In the genomic region with DNA sequence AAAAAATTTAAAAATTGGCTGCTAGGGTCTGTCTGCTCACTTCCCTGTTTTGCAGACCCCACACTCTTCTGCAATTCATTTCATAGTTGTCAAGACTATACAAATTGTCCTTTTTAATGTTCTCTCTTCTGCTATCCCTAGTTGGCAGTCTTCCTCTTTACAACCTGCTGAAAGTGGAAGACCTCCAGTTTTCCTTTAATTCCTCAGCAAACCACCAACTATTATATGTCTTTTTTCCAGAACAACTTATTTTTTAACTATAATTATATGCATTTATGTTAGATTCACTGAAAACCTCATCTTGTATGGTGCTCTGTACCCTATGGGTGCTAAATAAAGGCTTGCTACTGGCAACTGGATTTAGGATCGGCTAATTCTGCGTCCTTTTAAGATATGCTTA, we compare ENCODE assay signal across 9 cellular contexts. TPM values are rescaled to one million over a fixed set of nuclear protein-coding genes. Genes with fewer than 3 reads are reported as not detected.
A peak's percentile ranks its signal among the peaks of the same experiment; 100 is the strongest.
DNase-seq lines count a peak whose midpoint lies in the region; ATAC-seq and TF ChIP-seq lines count a peak whose summit lies in the region.
"Had no signal": no experiment of that assay in that cellular context is flagged by ENCODE, and none has a peak within 500 bp of the region (broad histone marks: within the 10 kb centered on the region; RNA-seq: fewer than 3 reads in every experiment).

No MANE protein-coding gene starts in this region.

- H3K9me3 Mint-ChIP-seq in activated CD8-positive, alpha-beta T cell treated with anti-CD3 and anti-CD28 coated beads for 36 hours = no peaks in the 10 kb centered on the region

- H3K4me3 ChIP-seq in heart left ventricle (peak overlapping the region; percentile 56 to 86 (median 70)), liver (ENCODE audit: low read depth in 1 of 3, low read length in 3 of 3) (peak overlapping the region in 2 of 3 donors; percentile 66 to 86), uterus (peak overlapping the region; percentile 47 to 49)

- TF ChIP-seq CTCF in heart left ventricle (IDR thresholded peaks at IDR 0.05) (peak in 1 of 12 donors; percentile 9), liver (IDR thresholded peaks at IDR 0.05; ENCODE audit: low read depth, low read length, missing input control) (no peak), uterus (IDR thresholded peaks at IDR 0.05) (no peak)
- TF ChIP-seq CTCF in activated CD8-positive, alpha-beta T cell treated with anti-CD3 and anti-CD28 coated beads for 36 hours (IDR thresholded peaks at IDR 0.05) = no peak

- no peak for TF ChIP-seq POLR2A in heart left ventricle (IDR thresholded peaks at IDR 0.05)
- TF ChIP-seq POLR2A in uterus (IDR thresholded peaks at IDR 0.05) = no peak

- POLR2A ChIA-PET in activated CD8-positive, alpha-beta T cell treated with anti-CD3 and anti-CD28 coated beads for 36 hours (lab: Charles Lee) = interaction anchor here (1.7 to 4.1 kb wide), 2 partner anchors 13 to 50 kb away, joined by 5 to 23 read pairs; a partner anchor contains a TSS

- peaks cover 0 to 33% (median 8%) of the 10 kb centered on the region in 12 donors for H3K4me1 ChIP-seq in heart left ventricle
- H3K4me1 ChIP-seq in liver (ENCODE audit: control insufficient read depth in 4 of 4, insufficient read depth in 4 of 4, low read length in 3 of 4) = peaks cover 0 to 5% (median 2%) of the 10 kb centered on the region in 4 donors
- H3K4me1 ChIP-seq in uterus = no peaks in the 10 kb centered on the region

- H3K27me3 Mint-ChIP-seq in activated CD8-positive, alpha-beta T cell treated with anti-CD3 and anti-CD28 coated beads for 36 hours = no peaks in the 10 kb centered on the region

- H3K27ac ChIP-seq in heart left ventricle (peak overlapping the region in 11 of 12 donors; percentile 89 to 99 (median 95)), liver (ENCODE audit: low read depth in 1 of 2, low read length in 2 of 2) (peak overlapping the region in 1 of 2 donors; percentile 91), uterus (peak overlapping the region; percentile 94)
- H3K27ac ChIP-seq: VCaP had no signal

- no peaks in the 10 kb centered on the region for H3K27me3 ChIP-seq in heart left ventricle
- H3K27me3 ChIP-seq in liver (ENCODE audit: control insufficient read depth in 4 of 4, insufficient read depth in 4 of 4, low read length in 3 of 4) = no peaks in the 10 kb centered on the region
- no peaks in the 10 kb centered on the region for H3K27me3 ChIP-seq in uterus

- peaks cover 38% of the 10 kb centered on the region for H3K4me1 Mint-ChIP-seq in activated CD8-positive, alpha-beta T cell treated with anti-CD3 and anti-CD28 coated beads for 36 hours (ENCODE audit: low read depth)

- no peaks in the 10 kb centered on the region for H3K9me3 ChIP-seq in heart left ventricle
- no peaks in the 10 kb centered on the region for H3K9me3 ChIP-seq in liver (ENCODE audit: control insufficient read depth in 4 of 4, low read length in 3 of 4)
- H3K9me3 ChIP-seq in uterus = no peaks in the 10 kb centered on the region

- 33 to 42% (median 39%) methylated on average over 2 of the region's 2 CpGs for WGBS in heart left ventricle, 4 donors
- 67% methylated on average over 2 of the region's 2 CpGs for WGBS in liver

- peaks cover 34% of the 10 kb centered on the region for H3K36me3 Mint-ChIP-seq in activated CD8-positive, alpha-beta T cell treated with anti-CD3 and anti-CD28 coated beads for 36 hours (ENCODE audit: low read depth)

- peak overlapping the region; percentile 92 for H3K4me3 Mint-ChIP-seq in activated CD8-positive, alpha-beta T cell treated with anti-CD3 and anti-CD28 coated beads for 36 hours

- peak overlapping the region; percentile 69 to 76 for H3K9ac ChIP-seq in liver (ENCODE audit: low read depth in 1 of 2, low read length in 2 of 2)

- DNase-seq in heart left ventricle = no peak
- no peak for DNase-seq in Right ventricle myocardium inferior (ENCODE audit: missing footprints)
- no peak for DNase-seq in activated CD8-positive, alpha-beta T cell treated with anti-CD3 and anti-CD28 coated beads for 36 hours
- DNase-seq in uterus = no peak
- no peak for DNase-seq in mucosa of gallbladder (ENCODE audit: low spot score)

- no peak for TF ChIP-seq RAD21 in liver (IDR thresholded peaks at IDR 0.05)

- intact Hi-C loops in heart left ventricle (cut with DNase I) (loop anchor here in 8 of 10 donors (2.0 to 10.0 kb wide), 8 partner anchors 47 to 192 kb away; a partner anchor contains a TSS), Right ventricle myocardium inferior (cut with DNase I) (no loop called here), uterus (cut with DNase I; ENCODE audit: low total_unique reads) (no loop called here)
- intact Hi-C loops in activated CD8-positive, alpha-beta T cell treated with anti-CD3 and anti-CD28 coated beads for 36 hours (cut with micrococcal nuclease) = loop anchor here (10.0 kb wide), 1 partner anchor 110 kb away; no protein-coding TSS in a partner anchor

- H3K36me3 ChIP-seq in heart left ventricle = peaks cover 0 to 24% (median 10%) of the 10 kb centered on the region in 9 donors
- H3K36me3 ChIP-seq in liver (ENCODE audit: control insufficient read depth in 4 of 4, insufficient read depth in 3 of 4, low read depth in 1 of 4, low read length in 3 of 4) = peaks cover 0 to 2% (median under 1%) of the 10 kb centered on the region in 4 donors
- H3K36me3 ChIP-seq in uterus = no peaks in the 10 kb centered on the region

- ATAC-seq in heart left ventricle (no peak), Right ventricle myocardium inferior (no peak), HG02588 (IDR thresholded peaks at IDR 0.05; ENCODE audit: unreplicated experiment) (no peak), GM19023 (IDR thresholded peaks at IDR 0.05; ENCODE audit: unreplicated experiment) (no peak)
- ATAC-seq in activated CD8-positive, alpha-beta T cell treated with anti-CD3 and anti-CD28 coated beads for 36 hours = no peak

- H3K27ac Mint-ChIP-seq in activated CD8-positive, alpha-beta T cell treated with anti-CD3 and anti-CD28 coated beads for 36 hours = peak overlapping the region; percentile 98

- CTCF ChIA-PET in activated CD8-positive, alpha-beta T cell treated with anti-CD3 and anti-CD28 coated beads for 36 hours (lab: Charles Lee) = interaction anchor here (1.4 to 2.3 kb wide), 3 partner anchors 9 to 50 kb away, joined by 3 to 6 read pairs (median 5); a partner anchor contains a TSS

TF ChIP-seq in liver, 16 proteins besides CTCF, POLR2A, EP300 and RAD21:
- TF ChIP-seq, protein P1, sequence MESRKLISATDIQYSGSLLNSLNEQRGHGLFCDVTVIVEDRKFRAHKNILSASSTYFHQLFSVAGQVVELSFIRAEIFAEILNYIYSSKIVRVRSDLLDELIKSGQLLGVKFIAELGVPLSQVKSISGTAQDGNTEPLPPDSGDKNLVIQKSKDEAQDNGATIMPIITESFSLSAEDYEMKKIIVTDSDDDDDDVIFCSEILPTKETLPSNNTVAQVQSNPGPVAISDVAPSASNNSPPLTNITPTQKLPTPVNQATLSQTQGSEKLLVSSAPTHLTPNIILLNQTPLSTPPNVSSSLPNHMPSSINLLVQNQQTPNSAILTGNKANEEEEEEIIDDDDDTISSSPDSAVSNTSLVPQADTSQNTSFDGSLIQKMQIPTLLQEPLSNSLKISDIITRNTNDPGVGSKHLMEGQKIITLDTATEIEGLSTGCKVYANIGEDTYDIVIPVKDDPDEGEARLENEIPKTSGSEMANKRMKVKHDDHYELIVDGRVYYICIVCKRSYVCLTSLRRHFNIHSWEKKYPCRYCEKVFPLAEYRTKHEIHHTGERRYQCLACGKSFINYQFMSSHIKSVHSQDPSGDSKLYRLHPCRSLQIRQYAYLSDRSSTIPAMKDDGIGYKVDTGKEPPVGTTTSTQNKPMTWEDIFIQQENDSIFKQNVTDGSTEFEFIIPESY (IDR thresholded peaks at IDR 0.05) = no peak
- TF ChIP-seq TAF1 (conservative IDR thresholded peaks at IDR 0.05) (no peak), SP1 (IDR thresholded peaks at IDR 0.05) (no peak), GABPA (IDR thresholded peaks at IDR 0.05 in 1 of 2, conservative IDR thresholded peaks at IDR 0.05 in 1 of 2) (no peak)
TF ChIP-seq in liver: peak in this region for 0.

RNA-seq across cellular contexts. Expression of a gene that starts 1.1 kb away (rescaled TPM):
- 10 to 100 TPM; 13.7 to 48.5 (median 16.5) TPM for total RNA-seq in heart left ventricle
- polyA plus RNA-seq in heart left ventricle = 10 to 100 TPM; 17.4 to 28.0 TPM
- total RNA-seq in Right ventricle myocardium inferior = 20.0 TPM
- 10 to 100 TPM; 59.3 to 62.6 TPM for total RNA-seq in activated CD8-positive, alpha-beta T cell treated with anti-CD3 and anti-CD28 coated beads for 36 hours
- total RNA-seq in liver = 10 to 100 TPM in 1 of 2 donors, 1 to 10 TPM in 1; 8.6 to 14.2 TPM
- polyA plus RNA-seq in liver = 10 to 100 TPM in 1 of 2 donors, 1 to 10 TPM in 1; 8.8 to 16.1 TPM
- total RNA-seq in uterus = 10 to 100 TPM; 26.2 to 70.9 (median 27.2) TPM
- 36.7 TPM for total RNA-seq in mucosa of gallbladder

RNA-seq across cellular contexts. Expression of a gene that starts 50.6 kb away (rescaled TPM):
- total RNA-seq in heart left ventricle (10 to 100 TPM in 7 of 9 donors, 1 to 10 TPM in 2; 7.9 to 19.8 (median 13.5) TPM), Right ventricle myocardium inferior (13.1 TPM), liver (1 to 10 TPM; 6.2 TPM), uterus (10 to 100 TPM in 3 of 4 donors, 1 to 10 TPM in 1; 9.5 to 24.1 (median 19.0) TPM), mucosa of gallbladder (9.8 TPM)
- polyA plus RNA-seq in heart left ventricle (1 to 10 TPM; 3.7 to 7.3 TPM), liver (1 to 10 TPM; 1.9 to 3.5 TPM)
- total RNA-seq in activated CD8-positive, alpha-beta T cell treated with anti-CD3 and anti-CD28 coated beads for 36 hours = 10 to 100 TPM; 11.3 to 11.5 TPM

RNA-seq across cellular contexts. Expression of a gene that starts 50.8 kb away (rescaled TPM):
- total RNA-seq in heart left ventricle (10 to 100 TPM; 10.2 to 27.4 (median 19.0) TPM), Right ventricle myocardium inferior (22.1 TPM), liver (1 to 10 TPM; 2.3 to 5.1 TPM), uterus (10 to 100 TPM; 12.0 to 24.7 (median 18.5) TPM), mucosa of gallbladder (27.5 TPM)
- polyA plus RNA-seq in heart left ventricle (10 to 100 TPM in 1 of 2 donors, 1 to 10 TPM in 1; 5.9 to 12.1 TPM), liver (1 to 10 TPM; 1.8 to 1.9 TPM)
- 1 to 10 TPM; 2.6 to 3.1 TPM for total RNA-seq in activated CD8-positive, alpha-beta T cell treated with anti-CD3 and anti-CD28 coated beads for 36 hours

Comparison
In these comparisons a context has a peak if more than half of its experiments do, and no peak if none do; other contexts are left out.
1. intact Hi-C loops: an anchor here in heart left ventricle (2.0 to 10.0 kb wide) and activated CD8-positive, alpha-beta T cell treated with anti-CD3 and anti-CD28 coated beads for 36 hours (10.0 kb wide); none called in Right ventricle myocardium inferior and uterus.